In genomic region chr7:80918909-80919721, GRCh38 we compare ENCODE assay signal across 8 cellular contexts. TPM values are rescaled to one million over a fixed set of nuclear protein-coding genes. Genes with fewer than 3 reads are reported as not detected.
DNase-seq lines count a peak whose midpoint lies in the region; ATAC-seq and TF ChIP-seq lines count a peak whose summit lies in the region.

Gene SEMA3C (minus strand): TSS chr7:80919051. CDS start chr7:80916781, 2,270 bp downstream.

- CTCF ChIA-PET in BJ (lab: Yijun Ruan, JAX): interaction anchor here (0.7 to 5.2 kb wide), 13 partner anchors 9 to 551 kb away, joined by 3 to 27 read pairs (median 4); no protein-coding TSS in a partner anchor

- no peak within 1 kb of the TSS for H3K27ac ChIP-seq in HL-60 (replicated peaks)
- H3K27ac ChIP-seq in iPS DF 6.9 (ENCODE audit: low read length): no peak within 1 kb of the TSS

- H3K4me1 ChIP-seq in NT2/D1 (ENCODE audit: insufficient read depth, insufficient read length): no peaks in the 10 kb centered on the region
- no peaks in the 10 kb centered on the region for H3K4me1 ChIP-seq in iPS DF 6.9 (ENCODE audit: control insufficient read depth, insufficient read depth, low read length)

- POLR2A ChIA-PET in BJ (lab: Charles Lee): interaction anchor here (0.6 to 0.7 kb wide), 5 partner anchors 52 to 560 kb away, joined by 3 to 6 read pairs (median 5); no protein-coding TSS in a partner anchor

- ATAC-seq in GM19035 (IDR thresholded peaks at IDR 0.05; ENCODE audit: unreplicated experiment) (peak; percentile 79), HG03571 (IDR thresholded peaks at IDR 0.05; ENCODE audit: unreplicated experiment) (no peak)

- H3K27me3 ChIP-seq in BJ (ENCODE audit: control insufficient read depth, insufficient read depth, low read length): no peaks in the 10 kb centered on the region
- peaks cover 55% of the 10 kb centered on the region for H3K27me3 ChIP-seq in HL-60 (ENCODE audit: insufficient read depth, poor library complexity, severe bottlenecking)
- no peaks in the 10 kb centered on the region for H3K27me3 ChIP-seq in NT2/D1 (ENCODE audit: insufficient read depth, insufficient read length)
- no peaks in the 10 kb centered on the region for H3K27me3 ChIP-seq in iPS DF 6.9 (ENCODE audit: control insufficient read depth, insufficient read depth, low read length)

- H3K4me3 ChIP-seq in BJ (ENCODE audit: low read depth, low read length) (peak within 1 kb of the TSS; percentile 52), HL-60 (replicated peaks; ENCODE audit: insufficient read depth, low read length) (peak within 1 kb of the TSS; percentile 51), NT2/D1 (ENCODE audit: insufficient read length, low read depth) (peak within 1 kb of the TSS; percentile 38), iPS DF 6.9 (ENCODE audit: low read length) (peak within 1 kb of the TSS; percentile 34; the same call in 1 of the 2 replicates)

- H3K9me3 ChIP-seq in NT2/D1 (ENCODE audit: insufficient read depth, low read length): no peaks in the 10 kb centered on the region
- H3K9me3 ChIP-seq in iPS DF 6.9 (ENCODE audit: control insufficient read depth, insufficient read depth, low read length): no peaks in the 10 kb centered on the region

- TF ChIP-seq CTCF in BJ (IDR thresholded peaks at IDR 0.05; ENCODE audit: insufficient read depth, low read depth, low read length) (peak; percentile 25), HL-60 (IDR thresholded peaks at IDR 0.05; ENCODE audit: insufficient read depth, low read length) (no peak)

- peak within 1 kb of the TSS; percentile 21 for H3K9ac ChIP-seq in NT2/D1 (ENCODE audit: insufficient read length, low read depth)

- H3K36me3 ChIP-seq in BJ (ENCODE audit: control insufficient read depth, insufficient read depth, low read length): peaks cover 2% of the 10 kb centered on the region; the same call in 1 of the 2 replicates
- H3K36me3 ChIP-seq in NT2/D1 (ENCODE audit: insufficient read depth, insufficient read length, low read length): peaks cover 4% of the 10 kb centered on the region
- H3K36me3 ChIP-seq in iPS DF 6.9 (ENCODE audit: control insufficient read depth, insufficient read depth, low read length): no peaks in the 10 kb centered on the region

- DNase-seq in BJ (ENCODE audit: low read depth): peak; percentile 75
- DNase-seq in HL-60 (ENCODE audit: low read depth in 1 of 2, low spot score in 1 of 2): peak in 1 of 2 experiments; percentile 23
- DNase-seq in NT2/D1 (ENCODE audit: low read depth, low spot score): peak; percentile 77
- DNase-seq in brain pericyte (ENCODE audit: low read depth, low spot score): peak; percentile 73
- DNase-seq in iPS DF 6.9 (ENCODE audit: low read depth, low spot score): peak; percentile 50
- DNase-seq in putamen (ENCODE audit: low spot score): peak; percentile 91

- WGBS in iPS DF 6.9 (ENCODE audit: insufficient coverage, insufficient read length): no CpG with 5 or more reads among the region's 71 CpGs

RNA-seq across cellular contexts. Expression of gene SEMA3C, which starts in this region (rescaled TPM):
- 64.1 and 118 TPM in 2 replicates for polyA plus RNA-seq in BJ (2011; rRNA removed)
- polyA minus RNA-seq in BJ (2011; rRNA and poly(A)+ RNA removed): 91.2 and 106 TPM in 2 replicates
